Comparison of ENCODE assay signal across 9 cellular contexts in genomic region chr17:36608794-36609497, GRCh38. TPM values are rescaled to one million over a fixed set of nuclear protein-coding genes. Genes with fewer than 3 reads are reported as not detected.
DNase-seq lines count a peak whose midpoint lies in the region; ATAC-seq, FAIRE-seq and TF ChIP-seq lines count a peak whose summit lies in the region.
"Had no signal": no experiment of that assay in that cellular context is flagged by ENCODE, and none has a peak within 500 bp of the region (broad histone marks: within the 10 kb centered on the region; RNA-seq: fewer than 3 reads in every experiment).

No MANE protein-coding gene starts in this region.

- intact Hi-C loops in head of caudate nucleus (cut with DNase I), result no loop called here

- peak overlapping the region; percentile 25 for H3K27ac ChIP-seq in VCaP

- no peak for FAIRE-seq in GM19239 (lab: Jason Lieb, UNC)
- FAIRE-seq: islet of Langerhans had no signal

- TF ChIP-seq CTCF in VCaP (conservative IDR thresholded peaks at IDR 0.05), result peak; percentile 81

- no peak for ATAC-seq in GM18870 (IDR thresholded peaks at IDR 0.05; ENCODE audit: unreplicated experiment)

- peak; percentile 51 for DNase-seq in Daoy (ENCODE audit: low read depth)
- peak; percentile 83 for DNase-seq in NCI-H1436 (lab: John Stamatoyannopoulos, UW)
- DNase-seq in head of caudate nucleus, result peak in 41 of 42 donors; percentile 29 to 86 (median 67)
- DNase-seq in renal cortical epithelial cell (ENCODE audit: low read depth), result peak; percentile 52
- DNase-seq in H4 (ENCODE audit: low spot score), result no peak
- DNase-seq in GM19239 (ENCODE audit: insufficient read length, low spot score), result no peak

RNA-seq across cellular contexts. Expression of gene MRM1, which starts 7.6 kb away (rescaled TPM):
- total RNA-seq in Daoy (2014; rRNA removed; shearing (Covaris generic)), result 10.4 and 14.5 TPM in 2 replicates
- total RNA-seq in renal cortical epithelial cell, result 7.6 and 8.0 TPM in 2 replicates
- total RNA-seq in H4 (2014; rRNA removed; shearing (Covaris generic)), result 3.4 and 8.9 TPM in 2 replicates

RNA-seq across cellular contexts. Expression of gene DHRS11, which starts 17.3 kb away (rescaled TPM):
- 1.7 and 5.5 TPM in 2 replicates for total RNA-seq in Daoy (2014; rRNA removed; shearing (Covaris generic))
- 11.6 and 13.0 TPM in 2 replicates for total RNA-seq in renal cortical epithelial cell
- 11.7 and 23.0 TPM in 2 replicates for total RNA-seq in H4 (2014; rRNA removed; shearing (Covaris generic))

Comparison
In these comparisons a context has a peak if more than half of its experiments do, and no peak if none do; other contexts are left out.
1. DNase-seq: peak in Daoy (single experiment), NCI-H1436 (single experiment), head of caudate nucleus (41 of 42) and renal cortical epithelial cell (single experiment); none in H4 (single experiment) and GM19239 (single experiment).